ENCODE assay signal across 21 cellular contexts in the genomic region with DNA sequence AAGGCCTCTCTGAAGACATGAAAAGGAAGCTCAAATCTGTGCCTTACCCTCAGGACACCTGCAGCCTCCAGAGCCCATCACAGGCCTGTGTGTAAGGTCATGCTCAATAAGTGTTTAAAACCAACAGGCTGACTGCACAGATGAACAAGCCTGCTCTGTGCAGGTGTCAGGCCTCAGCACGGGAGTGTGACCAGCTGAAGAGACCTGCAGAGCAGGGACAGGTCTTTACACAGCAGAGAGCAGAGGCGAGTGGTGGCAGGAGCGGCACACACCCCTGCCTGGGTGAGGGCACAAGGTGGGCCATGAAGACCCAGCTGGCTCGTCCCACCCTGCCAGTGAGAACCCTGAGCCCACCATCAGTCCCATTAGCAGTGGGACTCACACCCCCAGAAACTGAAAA. TPM values are rescaled to one million over a fixed set of nuclear protein-coding genes. Genes with fewer than 3 reads are reported as not detected.
A peak's percentile ranks its signal among the peaks of the same experiment; 100 is the strongest.
DNase-seq lines count a peak whose midpoint lies in the region; ATAC-seq and TF ChIP-seq lines count a peak whose summit lies in the region.
"Had no signal": no experiment of that assay in that cellular context is flagged by ENCODE, and none has a peak within 500 bp of the region (broad histone marks: within the 10 kb centered on the region; RNA-seq: fewer than 3 reads in every experiment).

No MANE protein-coding gene starts in this region.

- ATAC-seq in natural killer cell (peak in 1 of 3 donors; percentile 47), T-helper 17 cell (no peak), naive B cell (ENCODE audit: low read depth in 2 of 2) (peak; percentile 48 to 59), upper lobe of right lung (peak; percentile 15), GM21367 (IDR thresholded peaks at IDR 0.05; ENCODE audit: unreplicated experiment) (no peak), GM21717 (IDR thresholded peaks at IDR 0.05; ENCODE audit: unreplicated experiment) (no peak)
- ATAC-seq in natural killer cell treated with Interleukin-12 subunit alpha and Interleukin-12 subunit beta and Interleukin-15 and Interleukin-18, amount 100 ng/mL, for 72 hours = no peak

- H3K27me3 Mint-ChIP-seq in natural killer cell (ENCODE audit: low read depth in 2 of 2) (no peaks in the 10 kb centered on the region), T-helper 17 cell (no peaks in the 10 kb centered on the region), naive B cell (no peaks in the 10 kb centered on the region)
- no peaks in the 10 kb centered on the region for H3K27me3 Mint-ChIP-seq in natural killer cell treated with Interleukin-12 subunit alpha and Interleukin-12 subunit beta and Interleukin-15 and Interleukin-18, amount 100 ng/mL, for 72 hours

- H3K9me3 Mint-ChIP-seq in natural killer cell = peaks cover 2 to 4% of the 10 kb centered on the region in 2 donors
- peaks cover 6% of the 10 kb centered on the region for H3K9me3 Mint-ChIP-seq in natural killer cell treated with Interleukin-12 subunit alpha and Interleukin-12 subunit beta and Interleukin-15 and Interleukin-18, amount 100 ng/mL, for 72 hours
- peaks cover 7 to 28% (median 17%) of the 10 kb centered on the region in 7 donors for H3K9me3 Mint-ChIP-seq in naive B cell

- H3K36me3 ChIP-seq in upper lobe of right lung = peaks cover 4% of the 10 kb centered on the region

- H3K27ac Mint-ChIP-seq in natural killer cell (peak overlapping the region; percentile 62 to 75), T-helper 17 cell (peak overlapping the region; percentile 92), naive B cell (peak overlapping the region in 4 of 6 donors; percentile 24 to 96 (median 42))
- H3K27ac Mint-ChIP-seq in natural killer cell treated with Interleukin-12 subunit alpha and Interleukin-12 subunit beta and Interleukin-15 and Interleukin-18, amount 100 ng/mL, for 72 hours = no peak overlapping the region

- no peak overlapping the region for H3K4me3 ChIP-seq in upper lobe of right lung

- in situ Hi-C loops in ACHN (cut with HindIII; ENCODE audit: low pct_ligation_motif_present, low pct_unique_long_range_greater_than_20kb, low sequenced_read_pairs) = no loop called here

- TF ChIP-seq CTCF in natural killer cell (IDR thresholded peaks at IDR 0.05) (no peak), upper lobe of right lung (IDR thresholded peaks at IDR 0.05) (no peak)

- no peaks in the 10 kb centered on the region for H3K27me3 ChIP-seq in upper lobe of right lung

- no peaks in the 10 kb centered on the region for H3K4me1 ChIP-seq in upper lobe of right lung

- intact Hi-C loops in natural killer cell (cut with micrococcal nuclease) (no loop called here), upper lobe of right lung (cut with DNase I) (no loop called here)

- no peak overlapping the region for H3K27ac ChIP-seq in upper lobe of right lung

- peaks cover 11% of the 10 kb centered on the region for H3K36me3 Mint-ChIP-seq in natural killer cell
- peaks cover 10% of the 10 kb centered on the region for H3K36me3 Mint-ChIP-seq in natural killer cell treated with Interleukin-12 subunit alpha and Interleukin-12 subunit beta and Interleukin-15 and Interleukin-18, amount 100 ng/mL, for 72 hours
- H3K36me3 Mint-ChIP-seq in T-helper 17 cell (ENCODE audit: low read depth) = peaks cover 4% of the 10 kb centered on the region
- peaks cover 28 to 39% of the 10 kb centered on the region in 2 donors for H3K36me3 Mint-ChIP-seq in naive B cell

- H3K4me1 Mint-ChIP-seq in natural killer cell (peaks cover 16 to 25% of the 10 kb centered on the region in 2 donors), T-helper 17 cell (peaks cover 11% of the 10 kb centered on the region), naive B cell (peaks cover 13 to 15% (median 13%) of the 10 kb centered on the region in 3 donors)
- peaks cover 6 to 20% of the 10 kb centered on the region in 2 donors for H3K4me1 Mint-ChIP-seq in natural killer cell treated with Interleukin-12 subunit alpha and Interleukin-12 subunit beta and Interleukin-15 and Interleukin-18, amount 100 ng/mL, for 72 hours (ENCODE audit: low read depth in 2 of 2)

- H3K4me3 Mint-ChIP-seq in natural killer cell (no peak overlapping the region), T-helper 17 cell (no peak overlapping the region), naive B cell (peak overlapping the region in 2 of 8 donors; percentile 23 to 44)
- H3K4me3 Mint-ChIP-seq in natural killer cell treated with Interleukin-12 subunit alpha and Interleukin-12 subunit beta and Interleukin-15 and Interleukin-18, amount 100 ng/mL, for 72 hours = no peak overlapping the region

- H3K9me3 ChIP-seq in T-helper 17 cell (ENCODE audit: control insufficient read depth, low read length, poor library complexity, severe bottlenecking) (no peaks in the 10 kb centered on the region), upper lobe of right lung (peaks cover 7% of the 10 kb centered on the region)

- no peak for DNase-seq in natural killer cell
- DNase-seq in natural killer cell treated with Interleukin-12 subunit alpha and Interleukin-12 subunit beta and Interleukin-15 and Interleukin-18, amount 100 ng/mL, for 72 hours (ENCODE audit: low spot score) = no peak
- DNase-seq in T-helper 17 cell = no peak
- no peak for DNase-seq in naive B cell
- peak; percentile 52 for DNase-seq in upper lobe of right lung
- no peak for DNase-seq in ACHN
- DNase-seq: Calu3, DMS53, HCEC 1CT, IMR-90, Kasumi-1, MM.1S, NCI-H1105, NCI-H1694, NCI-H510A treated with DMSO at 0.1 percent for 48 hours, NCI-H82, Right ventricle myocardium superior had no signal

RNA-seq across cellular contexts. Expression of a gene that starts 56.9 kb away (rescaled TPM):
- total RNA-seq in natural killer cell (not detected), T-helper 17 cell (not detected), upper lobe of right lung (not detected)
- total RNA-seq in natural killer cell treated with Interleukin-12 subunit alpha and Interleukin-12 subunit beta and Interleukin-15 and Interleukin-18, amount 100 ng/mL, for 72 hours = not detected
- polyA plus RNA-seq in naive B cell (ENCODE audit: low read depth in 6 of 6) = under 1 TPM in 1 of 6 donors, not detected in 5; 0.19 TPM
- total RNA-seq: A673, HT1080, IMR-90 had no signal
- polyA plus RNA-seq: IMR-90 had no signal

RNA-seq across cellular contexts. Expression of a gene that starts 58.1 kb away (rescaled TPM):
- total RNA-seq in natural killer cell (10 to 100 TPM; 24.2 to 29.6 (median 27.1) TPM), T-helper 17 cell (10 to 100 TPM; 34.3 to 34.7 TPM), upper lobe of right lung (30.8 TPM)
- 10 to 100 TPM; 30.4 to 36.4 TPM for total RNA-seq in natural killer cell treated with Interleukin-12 subunit alpha and Interleukin-12 subunit beta and Interleukin-15 and Interleukin-18, amount 100 ng/mL, for 72 hours
- 10 to 100 TPM; 21.4 to 28.7 (median 24.9) TPM for polyA plus RNA-seq in naive B cell (ENCODE audit: low read depth in 6 of 6)

Comparison
In these comparisons a context has a peak if more than half of its experiments do, and no peak if none do; other contexts are left out.
1. H3K27ac Mint-ChIP-seq: peak in natural killer cell (2 of 2), T-helper 17 cell (single experiment) and naive B cell (4 of 6); none in natural killer cell treated with Interleukin-12 subunit alpha and Interleukin-12 subunit beta and Interleukin-15 and Interleukin-18, amount 100 ng/mL, for 72 hours (0 of 2).
2. ATAC-seq: peak in naive B cell (2 of 2) and upper lobe of right lung (single experiment); none in natural killer cell treated with Interleukin-12 subunit alpha and Interleukin-12 subunit beta and Interleukin-15 and Interleukin-18, amount 100 ng/mL, for 72 hours (0 of 2), T-helper 17 cell (single experiment), GM21367 (single experiment) and GM21717 (single experiment).